8 cellular contexts compared by ENCODE assay signal in the genomic region with DNA sequence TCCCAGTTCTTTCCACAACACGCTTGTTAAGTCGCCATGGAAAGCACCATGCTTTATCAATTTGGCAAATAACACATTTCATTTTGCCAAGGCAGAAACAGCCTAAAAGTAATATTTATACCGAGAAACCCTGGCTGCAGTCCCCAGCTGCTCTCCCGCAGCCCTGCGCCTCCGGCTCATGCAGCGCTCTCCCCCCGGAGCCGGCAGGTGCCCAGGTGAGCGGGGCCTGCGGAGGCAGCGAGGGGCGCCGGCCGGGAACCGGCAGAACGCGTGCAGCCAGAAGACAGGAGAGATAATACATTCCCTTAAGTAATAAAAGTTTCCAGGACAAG. TPM values are rescaled to one million over a fixed set of nuclear protein-coding genes. Genes with fewer than 3 reads are reported as not detected.
DNase-seq lines count a peak whose midpoint lies in the region; ATAC-seq and TF ChIP-seq lines count a peak whose summit lies in the region.

No MANE protein-coding gene starts in this region.

- H3K27ac ChIP-seq in esophagus muscularis mucosa (replicated peaks in 1 of 4): peak overlapping the region; percentile 99 to 100 (median 99)

- no peaks in the 10 kb centered on the region for H3K9me3 Mint-ChIP-seq in activated naive CD4-positive, alpha-beta T cell treated with anti-CD3 and anti-CD28 coated beads for 36 hours
- H3K9me3 Mint-ChIP-seq in neural crest cell: no peaks in the 10 kb centered on the region

- no peaks in the 10 kb centered on the region for H3K36me3 Mint-ChIP-seq in activated naive CD4-positive, alpha-beta T cell treated with anti-CD3 and anti-CD28 coated beads for 36 hours (ENCODE audit: low read depth)
- H3K36me3 Mint-ChIP-seq in neural crest cell (ENCODE audit: low read depth): no peaks in the 10 kb centered on the region

- no peak overlapping the region for H3K27ac Mint-ChIP-seq in activated naive CD4-positive, alpha-beta T cell treated with anti-CD3 and anti-CD28 coated beads for 36 hours
- H3K27ac Mint-ChIP-seq in neural crest cell (ENCODE audit: unreplicated experiment): no peak overlapping the region

- peaks cover 45% of the 10 kb centered on the region for H3K27me3 Mint-ChIP-seq in activated naive CD4-positive, alpha-beta T cell treated with anti-CD3 and anti-CD28 coated beads for 36 hours (ENCODE audit: low read depth)
- H3K27me3 Mint-ChIP-seq in neural crest cell (ENCODE audit: low read depth): no peaks in the 10 kb centered on the region

- no peak for TF ChIP-seq CTCF in esophagus muscularis mucosa (IDR thresholded peaks at IDR 0.05)
- no peak for TF ChIP-seq CTCF in neural crest cell (conservative IDR thresholded peaks at IDR 0.05)

- no peak for TF ChIP-seq EP300 in esophagus muscularis mucosa (IDR thresholded peaks at IDR 0.05)

- H3K36me3 ChIP-seq in esophagus muscularis mucosa: peaks cover 0 to 9% (median 2%) of the 10 kb centered on the region in 4 donors

- no peaks in the 10 kb centered on the region for H3K27me3 ChIP-seq in esophagus muscularis mucosa

- no peak for DNase-seq in activated naive CD4-positive, alpha-beta T cell treated with anti-CD3 and anti-CD28 coated beads for 36 hours
- no peak for DNase-seq in activated naive CD4-positive, alpha-beta T cell (lab: John Stamatoyannopoulos, UW)
- DNase-seq in T-helper 9 cell: peak; percentile 18
- DNase-seq in esophagus muscularis mucosa (ENCODE audit: extremely low spot score): no peak
- DNase-seq in neural crest cell (ENCODE audit: low read depth, low spot score): no peak
- DNase-seq in SKM-1 (lab: John Stamatoyannopoulos, UW; ENCODE audit: unreplicated experiment): no peak
- DNase-seq in NCI-H524 (lab: John Stamatoyannopoulos, UW): no peak

- no peak for TF ChIP-seq POLR2A in esophagus muscularis mucosa (IDR thresholded peaks at IDR 0.05; ENCODE audit: low read depth)

- H3K9me3 ChIP-seq in esophagus muscularis mucosa: no peaks in the 10 kb centered on the region

- peaks cover 31% of the 10 kb centered on the region for H3K4me1 Mint-ChIP-seq in activated naive CD4-positive, alpha-beta T cell treated with anti-CD3 and anti-CD28 coated beads for 36 hours (ENCODE audit: low read depth)
- H3K4me1 Mint-ChIP-seq in neural crest cell: peaks cover 37% of the 10 kb centered on the region

- H3K4me3 ChIP-seq in esophagus muscularis mucosa: peak overlapping the region; percentile 86 to 99 (median 96)

- H3K4me1 ChIP-seq in esophagus muscularis mucosa: peaks cover 41 to 71% (median 65%) of the 10 kb centered on the region in 4 donors

- WGBS in esophagus muscularis mucosa: 0% methylated on average over 18 of the region's 18 CpGs

- CTCF ChIA-PET in activated naive CD4-positive, alpha-beta T cell treated with anti-CD3 and anti-CD28 coated beads for 36 hours (lab: Charles Lee): interaction anchor here (0.7 to 1.8 kb wide), 9 partner anchors 12 to 859 kb away, joined by 3 to 7 read pairs (median 3); no protein-coding TSS in a partner anchor

- intact Hi-C loops in activated naive CD4-positive, alpha-beta T cell treated with anti-CD3 and anti-CD28 coated beads for 36 hours (cut with micrococcal nuclease): loop anchor here (1.0 to 5.0 kb wide), 5 partner anchors 10 to 617 kb away; a partner anchor contains a TSS
- intact Hi-C loops in esophagus muscularis mucosa (cut with DNase I): loop anchor here (2.0 kb wide), 1 partner anchor 97 kb away; no protein-coding TSS in a partner anchor

- H3K4me3 Mint-ChIP-seq in activated naive CD4-positive, alpha-beta T cell treated with anti-CD3 and anti-CD28 coated beads for 36 hours: peak overlapping the region; percentile 72
- peak overlapping the region; percentile 84 for H3K4me3 Mint-ChIP-seq in neural crest cell

- ATAC-seq in HG03095 (IDR thresholded peaks at IDR 0.05; ENCODE audit: unreplicated experiment): peak; percentile 16

RNA-seq across cellular contexts. Expression of a gene that starts 0.7 kb away (rescaled TPM):
- total RNA-seq in activated naive CD4-positive, alpha-beta T cell treated with anti-CD3 and anti-CD28 coated beads for 36 hours: 10 to 100 TPM; 15.4 to 16.5 TPM
- total RNA-seq in esophagus muscularis mucosa (100 to 1,000 TPM in 3 of 4 donors, 10 to 100 TPM in 1; 89.1 to 118 (median 106) TPM), neural crest cell (66.1 and 66.2 TPM in 2 replicates)

RNA-seq across cellular contexts. Expression of a gene that starts 10.5 kb away (rescaled TPM):
- 1 to 10 TPM; 1.2 to 2.2 TPM for total RNA-seq in activated naive CD4-positive, alpha-beta T cell treated with anti-CD3 and anti-CD28 coated beads for 36 hours
- 1 to 10 TPM; 3.7 to 6.3 (median 4.4) TPM for total RNA-seq in esophagus muscularis mucosa
- total RNA-seq in neural crest cell: 16.7 and 16.8 TPM in 2 replicates
